In the genomic region with DNA sequence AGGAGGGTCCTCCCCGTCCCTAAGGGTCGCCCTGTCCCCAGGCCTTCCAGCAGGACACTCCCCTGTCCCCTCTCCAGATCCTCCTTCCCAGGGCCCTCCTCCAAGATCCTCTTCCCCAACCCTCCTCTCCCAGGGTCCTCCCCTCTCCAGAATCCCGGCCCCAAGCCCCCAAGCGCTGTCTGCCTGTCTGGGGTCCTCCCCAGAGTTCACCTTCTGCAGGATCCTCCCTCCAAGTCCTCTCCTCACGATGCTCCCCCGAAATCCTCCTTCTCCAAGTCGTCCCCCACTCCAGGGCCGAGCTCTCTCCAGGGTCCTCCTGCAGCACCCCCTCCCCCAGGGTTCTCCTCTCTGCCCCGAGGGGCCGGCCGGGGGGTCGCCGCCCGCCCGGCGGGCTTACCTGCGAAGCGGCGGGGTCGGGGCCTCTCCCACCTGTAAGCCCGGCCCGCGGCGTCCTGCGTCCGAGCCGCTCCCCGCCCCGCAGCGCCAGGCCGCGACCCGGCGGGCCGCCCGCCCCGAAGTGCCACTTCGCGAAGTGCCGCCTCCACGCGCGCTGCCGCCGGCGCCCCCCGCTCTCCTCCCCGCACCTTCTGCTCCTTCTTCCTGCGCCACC, we compare ENCODE assay signal across 8 cellular contexts. TPM values are rescaled to one million over a fixed set of nuclear protein-coding genes. Genes with fewer than 3 reads are reported as not detected.
DNase-seq lines count a peak whose midpoint lies in the region; ATAC-seq and TF ChIP-seq lines count a peak whose summit lies in the region.

No MANE protein-coding gene starts in this region.

- H4K20me1 ChIP-seq in OCI-LY7 (ENCODE audit: insufficient read depth, low read length) (0 out of 2 replicates have a peak, but pooled peaks cover 4% of the 10 kb centered on the region), neural progenitor cell (ENCODE audit: low read depth) (peaks cover 42% of the 10 kb centered on the region)

- H3K4me3 Mint-ChIP-seq in neural progenitor cell = peak overlapping the region; percentile 94

- H3K9me3 ChIP-seq in OCI-LY7 (ENCODE audit: low read length) (no peaks in the 10 kb centered on the region), neural progenitor cell (ENCODE audit: low read depth) (no peaks in the 10 kb centered on the region)

- peak overlapping the region; percentile 57 for H3K27ac Mint-ChIP-seq in neural progenitor cell

- no peaks in the 10 kb centered on the region for H3K9me2 ChIP-seq in OCI-LY7 (ENCODE audit: insufficient read depth, low read length)

- BruUV-seq in OCI-LY7 (replicated peaks; lab: Mats Ljungman, UMichigan) = no TSS peak

- H3K4me2 ChIP-seq in OCI-LY7 (ENCODE audit: low read length) (peak overlapping the region; percentile 54; the same call in 1 of the 2 replicates), neural progenitor cell (peak overlapping the region; percentile 90)

- peaks cover 5% of the 10 kb centered on the region for H3K4me1 ChIP-seq in OCI-LY7 (ENCODE audit: insufficient read depth, low read length, poor library complexity, severe bottlenecking)
- peaks cover 12% of the 10 kb centered on the region for H3K4me1 ChIP-seq in neural progenitor cell

- peaks cover 24% of the 10 kb centered on the region for H3K27me3 ChIP-seq in neural progenitor cell

- H3K27ac ChIP-seq in OCI-LY7 (ENCODE audit: low read depth, low read length, poor library complexity, severe bottlenecking) (no peak overlapping the region), neural progenitor cell (no peak overlapping the region)

- TF ChIP-seq CTCF in OCI-LY7 (conservative IDR thresholded peaks at IDR 0.05; ENCODE audit: low read length) = no peak
- TF ChIP-seq CTCF in epithelial cell of esophagus (IDR thresholded peaks at IDR 0.05; ENCODE audit: insufficient read depth, low read depth, low read length, missing control alignments) = no peak
- no peak for TF ChIP-seq CTCF in neural progenitor cell (IDR thresholded peaks at IDR 0.05)

- peak; percentile 72 for DNase-seq in NCI-H2196 (lab: John Stamatoyannopoulos, UW; ENCODE audit: unreplicated experiment)
- no peak for DNase-seq in NCI-H2196 treated with DMSO at 0.1 percent for 48 hours (lab: John Stamatoyannopoulos, UW; ENCODE audit: unreplicated experiment)
- DNase-seq in OCI-LY7 (ENCODE audit: low spot score) = no peak
- DNase-seq in epithelial cell of esophagus (ENCODE audit: low read depth) = no peak
- DNase-seq in neural progenitor cell (ENCODE audit: low spot score) = peak; percentile 62
- no peak for DNase-seq in activated effector memory CD4-positive, alpha-beta T cell treated with anti-CD3 and anti-CD28 coated beads, Interleukin-2, amount 50 U/mL, for 16 hours

- H3K36me3 ChIP-seq in OCI-LY7 (ENCODE audit: insufficient read depth, low read length) = no peaks in the 10 kb centered on the region
- H3K36me3 ChIP-seq in neural progenitor cell = no peaks in the 10 kb centered on the region

- no peaks in the 10 kb centered on the region for H3K79me2 ChIP-seq in OCI-LY7 (ENCODE audit: insufficient read depth, low read depth, low read length)
- peaks cover 31% of the 10 kb centered on the region for H3K79me2 ChIP-seq in neural progenitor cell (ENCODE audit: low read depth)

- H3K27me3 Mint-ChIP-seq in neural progenitor cell (ENCODE audit: insufficient read depth, low read depth) = peaks cover 11% of the 10 kb centered on the region

- H2AFZ ChIP-seq in OCI-LY7 (ENCODE audit: low read length) (no peak overlapping the region), neural progenitor cell (replicated peaks) (no peak overlapping the region)

- H3K9me3 Mint-ChIP-seq in neural progenitor cell = no peaks in the 10 kb centered on the region

- ATAC-seq in HG02623 (IDR thresholded peaks at IDR 0.05; ENCODE audit: unreplicated experiment) = no peak
- no peak for ATAC-seq in esophagus mucosa

- H3F3A ChIP-seq in neural progenitor cell (ENCODE audit: low read depth) = no peaks in the 10 kb centered on the region

- peaks cover 47% of the 10 kb centered on the region for H3K4me1 Mint-ChIP-seq in neural progenitor cell

- POLR2A ChIA-PET in OCI-LY7 (lab: Charles Lee) = no interaction called here

- CTCF ChIA-PET in OCI-LY7 (lab: Charles Lee; ENCODE audit: unreplicated experiment) = no interaction called here

- intact Hi-C loops in OCI-LY7 (cut with micrococcal nuclease; ENCODE audit: unreplicated experiment) = no loop called here

- H3K4me3 ChIP-seq in OCI-LY7 (ENCODE audit: low read depth, low read length, poor library complexity, severe bottlenecking) = peak overlapping the region; percentile 38
- peak overlapping the region; percentile 59 for H3K4me3 ChIP-seq in epithelial cell of esophagus (ENCODE audit: low read length)
- peak overlapping the region; percentile 91 for H3K4me3 ChIP-seq in neural progenitor cell

- H3K36me3 Mint-ChIP-seq in neural progenitor cell = peaks cover 20% of the 10 kb centered on the region

- peak overlapping the region; percentile 28 for H3K9ac ChIP-seq in neural progenitor cell

RNA-seq across cellular contexts. Expression of gene BAIAP2, which starts 0.7 kb away (rescaled TPM):
- 1.3 and 2.1 TPM in 2 replicates for total RNA-seq in OCI-LY7 (2014; rRNA removed; shearing (Covaris generic))
- total RNA-seq in OCI-LY7 (2022) (2.1 and 2.3 TPM in 2 replicates), neural progenitor cell (ENCODE audit: low replicate concordance) (15.6 and 16.1 TPM in 2 replicates), esophagus mucosa (111 TPM)

RNA-seq across cellular contexts. Expression of gene CHMP6, which starts 42.6 kb away (rescaled TPM):
- 7.9 and 10.8 TPM in 2 replicates for total RNA-seq in OCI-LY7 (2014; rRNA removed; shearing (Covaris generic))
- total RNA-seq in OCI-LY7 (2022) (23.6 and 23.8 TPM in 2 replicates), neural progenitor cell (ENCODE audit: low replicate concordance) (11.5 and 20.9 TPM in 2 replicates), esophagus mucosa (22.2 TPM)

Comparison
In these comparisons a context has a peak if more than half of its experiments do, and no peak if none do; other contexts are left out.
1. DNase-seq: peak in NCI-H2196 (single experiment) and neural progenitor cell (single experiment); none in NCI-H2196 treated with DMSO at 0.1 percent for 48 hours (single experiment), OCI-LY7 (single experiment), epithelial cell of esophagus (single experiment) and activated effector memory CD4-positive, alpha-beta T cell treated with anti-CD3 and anti-CD28 coated beads, Interleukin-2, amount 50 U/mL, for 16 hours (single experiment).
2. H3K4me3 ChIP-seq: peak in every context shown above with its lines; median percentile 91 in neural progenitor cell; 59 in epithelial cell of esophagus; 38 in OCI-LY7.